Comparison of ENCODE assay signal across 10 cellular contexts in the genomic region with DNA sequence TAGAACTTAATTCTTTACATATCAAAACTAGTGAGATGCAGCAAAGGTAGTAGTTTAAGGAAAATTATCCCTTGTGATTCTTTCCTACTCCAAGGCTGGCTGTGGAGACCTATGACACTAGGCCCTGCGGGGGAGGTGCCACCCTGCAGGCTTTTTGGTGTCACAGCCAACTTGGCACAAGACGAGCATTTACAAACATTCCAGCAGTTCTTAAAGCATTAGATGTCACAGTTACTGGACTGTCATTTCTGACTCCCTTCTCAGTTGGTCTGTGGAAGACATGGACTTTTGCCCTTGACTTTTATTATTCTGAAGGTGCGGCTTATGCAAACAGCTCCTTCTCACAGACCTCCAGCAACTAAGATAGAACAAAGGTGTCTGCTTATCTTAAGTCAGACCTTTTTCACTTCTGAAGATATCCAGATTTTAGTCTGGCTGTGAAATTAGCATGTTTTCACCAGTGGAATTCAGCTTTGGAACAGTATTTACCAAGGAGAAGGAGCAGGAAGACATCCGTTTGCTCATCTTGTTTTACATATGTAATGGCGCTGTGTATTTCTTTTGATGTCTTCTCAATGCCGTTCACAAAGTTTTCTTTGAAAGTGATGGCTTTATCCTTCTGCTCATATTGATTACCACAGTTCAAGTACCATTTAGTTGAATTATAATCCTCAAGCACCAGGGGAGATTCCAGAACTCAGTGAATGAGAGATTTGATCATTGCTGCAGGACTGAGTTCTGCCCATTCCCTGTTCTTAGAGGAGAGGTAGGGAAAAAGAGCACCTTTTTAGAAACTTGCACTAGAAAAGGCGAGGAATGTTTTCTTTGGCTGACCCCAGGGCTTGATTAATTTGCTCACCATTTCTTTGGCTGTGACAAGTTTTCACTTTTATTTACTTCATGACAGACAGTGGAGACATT. TPM values are rescaled to one million over a fixed set of nuclear protein-coding genes. Genes with fewer than 3 reads are reported as not detected.
DNase-seq lines count a peak whose midpoint lies in the region; ATAC-seq and TF ChIP-seq lines count a peak whose summit lies in the region.
"Had no signal": no experiment of that assay in that cellular context is flagged by ENCODE, and none has a peak within 500 bp of the region (broad histone marks: within the 10 kb centered on the region; RNA-seq: fewer than 3 reads in every experiment).

No MANE protein-coding gene starts in this region.

- H3K27me3 ChIP-seq in HUES64 (ENCODE audit: insufficient read depth, low read length) (no peaks in the 10 kb centered on the region), mammary epithelial cell (ENCODE audit: insufficient read depth, low read length) (no peaks in the 10 kb centered on the region), right lobe of liver (no peaks in the 10 kb centered on the region)

- dilution Hi-C loops in mammary epithelial cell (cut with HindIII; ENCODE audit: low sequenced_read_pairs) = no loop called here

- ATAC-seq in right lobe of liver (peak; percentile 98 to 100 (median 99)), GM21825 (IDR thresholded peaks at IDR 0.05; ENCODE audit: unreplicated experiment) (no peak), HG03457 (IDR thresholded peaks at IDR 0.05; ENCODE audit: unreplicated experiment) (no peak), HG02840 (IDR thresholded peaks at IDR 0.05; ENCODE audit: low FRiP score, unreplicated experiment) (no peak)
- ATAC-seq: activated T-helper 17 cell treated with anti-CD3 and anti-CD28 coated beads, Interleukin-2, amount 50 U/mL, for 72 hours had no signal

- CTCF ChIA-PET in mammary epithelial cell (lab: Charles Lee; ENCODE audit: low non-redundant PET) = no interaction called here

- in situ Hi-C loops in mammary epithelial cell (cut with MboI; ENCODE audit: low sequenced_read_pairs in 2 of 2) = no loop called here

- H3K79me2 ChIP-seq in mammary epithelial cell (ENCODE audit: insufficient read depth, low read length) = peaks cover 89% of the 10 kb centered on the region

- no TSS peak for BruUV-seq in mammary epithelial cell (replicated peaks; lab: Mats Ljungman, UMichigan)

- H3K4me1 ChIP-seq in HUES64 (ENCODE audit: insufficient read depth, low read length) (peaks cover 36% of the 10 kb centered on the region), mammary epithelial cell (ENCODE audit: insufficient read depth, low read length) (peaks cover 15% of the 10 kb centered on the region), right lobe of liver (peaks cover 0 to 17% (median 6%) of the 10 kb centered on the region in 4 donors)

- H4K20me1 ChIP-seq in mammary epithelial cell (ENCODE audit: insufficient read depth, low read length) = no peaks in the 10 kb centered on the region

- H3K4me2 ChIP-seq in mammary epithelial cell (ENCODE audit: insufficient read depth, low read depth, low read length) = peak overlapping the region; percentile 9

- no peak for TF ChIP-seq POLR2A in right lobe of liver (IDR thresholded peaks at IDR 0.05)

- H3K27ac ChIP-seq in 22Rv1 = peak overlapping the region; percentile 88
- H3K27ac ChIP-seq in HUES64 (ENCODE audit: low read depth, low read length) = peak overlapping the region; percentile 36; the same call in 1 of the 2 replicates
- H3K27ac ChIP-seq in mammary epithelial cell (ENCODE audit: insufficient read depth, low read depth, low read length) = no peak overlapping the region
- peak overlapping the region in 2 of 3 donors; percentile 6 to 45 for H3K27ac ChIP-seq in right lobe of liver

- H3K9ac ChIP-seq in HUES64 (ENCODE audit: low read depth, low read length) (no peak overlapping the region), mammary epithelial cell (ENCODE audit: insufficient read depth, low read length) (no peak overlapping the region)

- TF ChIP-seq CTCF in 22Rv1 (IDR thresholded peaks at IDR 0.05) (no peak), mammary epithelial cell (conservative IDR thresholded peaks at IDR 0.05 in 1 of 2, IDR thresholded peaks at IDR 0.05 in 1 of 2; ENCODE audit: extremely low read depth in 1 of 2, insufficient read depth in 1 of 2, low read depth in 1 of 2, low read length in 2 of 2) (no peak), right lobe of liver (IDR thresholded peaks at IDR 0.05) (no peak)

- WGBS in HUES64 = 51% methylated on average over 7 of the region's 7 CpGs
- 39% methylated on average over 7 of the region's 7 CpGs for WGBS in mammary epithelial cell (ENCODE audit: low coverage, missing lambda C conversion rate)
- 31% methylated on average over 6 of the region's 7 CpGs for WGBS in right lobe of liver (ENCODE audit: insufficient coverage, low coverage, low lambda C conversion rate, missing lambda C conversion rate)

- intact Hi-C loops in mammary epithelial cell (cut with micrococcal nuclease) = no loop called here
- intact Hi-C loops in right lobe of liver (cut with DNase I) = no loop called here

- peak; percentile 3 for DNase-seq in mammary epithelial cell
- DNase-seq in right lobe of liver = peak; percentile 74 to 82 (median 78)
- DNase-seq in activated CD4-positive, alpha-beta T cell treated with anti-CD3 and anti-CD28 coated beads, Interleukin-2, amount 50 U/mL, for 4 hours = no peak
- DNase-seq: effector CD4-positive, alpha-beta T cell had no signal

- no peak overlapping the region for H3K4me3 ChIP-seq in HUES64 (ENCODE audit: low read length)
- H3K4me3 ChIP-seq in mammary epithelial cell (replicated peaks in 1 of 3; ENCODE audit: insufficient read depth in 1 of 3, low read depth in 2 of 3, low read length in 3 of 3) = no peak overlapping the region
- H3K4me3 ChIP-seq in right lobe of liver = no peak overlapping the region

- H3K36me3 ChIP-seq in HUES64 (ENCODE audit: insufficient read depth, low read length) (no peaks in the 10 kb centered on the region), mammary epithelial cell (ENCODE audit: insufficient read depth, low read length) (peaks cover 3% of the 10 kb centered on the region), right lobe of liver (no peaks in the 10 kb centered on the region)

- no peak overlapping the region for H2AFZ ChIP-seq in mammary epithelial cell (ENCODE audit: low read depth, low read length)

- H3K9me3 ChIP-seq in HUES64 (ENCODE audit: insufficient read depth, low read depth, low read length) (no peaks in the 10 kb centered on the region), mammary epithelial cell (replicated peaks; ENCODE audit: insufficient read depth, low read length) (no peaks in the 10 kb centered on the region), right lobe of liver (no peaks in the 10 kb centered on the region)

RNA-seq across cellular contexts. Expression of gene SRGAP1, which starts 17.9 kb away (rescaled TPM):
- 2.3 TPM for polyA plus RNA-seq in HUES64 (2013, experiment 1 of 2)
- 3.0 TPM for polyA plus RNA-seq in HUES64 (2013, experiment 2 of 2)
- total RNA-seq in mammary epithelial cell (10 to 100 TPM; 14.3 to 34.4 TPM), right lobe of liver (1 to 10 TPM; 1.3 to 5.0 (median 3.0) TPM)
- 8.8 TPM for polyA plus RNA-seq in mammary epithelial cell
- 42.9 TPM for polyA minus RNA-seq in mammary epithelial cell

Comparison
In these comparisons a context has a peak if more than half of its experiments do, and no peak if none do; other contexts are left out.
1. DNase-seq: peak in mammary epithelial cell (single experiment) and right lobe of liver (3 of 3); none in activated CD4-positive, alpha-beta T cell treated with anti-CD3 and anti-CD28 coated beads, Interleukin-2, amount 50 U/mL, for 4 hours (0 of 2).
2. ATAC-seq: peak in right lobe of liver (4 of 4); none in GM21825 (single experiment), HG03457 (single experiment) and HG02840 (single experiment).